In genomic region chr17:57406981-57407286, GRCh38 we compare ENCODE assay signal across 12 cellular contexts.
DNase-seq lines count a peak whose midpoint lies in the region; ATAC-seq and TF ChIP-seq lines count a peak whose summit lies in the region.
"Had no signal": no experiment of that assay in that cellular context is flagged by ENCODE, and none has a peak within 500 bp of the region (broad histone marks: within the 10 kb centered on the region; RNA-seq: fewer than 3 reads in every experiment).

No MANE protein-coding gene starts in this region.

- no peaks in the 10 kb centered on the region for H3K9me3 ChIP-seq in left ventricle myocardium inferior (replicated peaks)
- H3K9me3 ChIP-seq in mucosa of stomach (ENCODE audit: control insufficient read depth, low read length) = no peaks in the 10 kb centered on the region
- H3K9me3 ChIP-seq: BE2C, thoracic aorta had no signal

- ATAC-seq in GM21528 (IDR thresholded peaks at IDR 0.05; ENCODE audit: low FRiP score, unreplicated experiment) = no peak
- ATAC-seq in GM19035 (IDR thresholded peaks at IDR 0.05; ENCODE audit: unreplicated experiment) = no peak

- intact Hi-C loops in left ventricle myocardium inferior (cut with micrococcal nuclease) (no loop called here), cardiac septum (cut with DNase I) (no loop called here)

- peak overlapping the region; percentile 43 for H3K27ac ChIP-seq in left ventricle myocardium inferior (replicated peaks)

- no peaks in the 10 kb centered on the region for H3K36me3 ChIP-seq in left ventricle myocardium inferior
- no peaks in the 10 kb centered on the region for H3K36me3 ChIP-seq in mucosa of stomach (ENCODE audit: control insufficient read depth, insufficient read depth, low read length)
- H3K36me3 ChIP-seq: thoracic aorta had no signal

- DNase-seq in left ventricle myocardium inferior = no peak
- no peak for DNase-seq in cardiac septum (ENCODE audit: low spot score)
- peak; percentile 10 for DNase-seq in activated naive CD8-positive, alpha-beta T cell treated with anti-CD3 and anti-CD28 coated beads for 36 hours
- no peak for DNase-seq in type B pancreatic cell (ENCODE audit: extremely low spot score, unreplicated experiment)
- no peak for DNase-seq in NCI-H524 treated with DMSO at 0.1 percent for 48 hours (lab: John Stamatoyannopoulos, UW)
- DNase-seq: activated T-cell treated with anti-CD3 and anti-CD28 coated beads, Interleukin-2, amount 50 U/mL, for 4 hours; BE2C; T1000 had no signal

- no peaks in the 10 kb centered on the region for H3K9me3 Mint-ChIP-seq in activated naive CD8-positive, alpha-beta T cell treated with anti-CD3 and anti-CD28 coated beads for 36 hours
- H3K9me3 Mint-ChIP-seq in type B pancreatic cell = no peaks in the 10 kb centered on the region
- H3K9me3 Mint-ChIP-seq: activated T-cell treated with anti-CD3 and anti-CD28 coated beads, Interleukin-2, amount 50 U/mL, for 4 hours had no signal

- H3K27me3 Mint-ChIP-seq in activated naive CD8-positive, alpha-beta T cell treated with anti-CD3 and anti-CD28 coated beads for 36 hours = no peaks in the 10 kb centered on the region
- no peaks in the 10 kb centered on the region for H3K27me3 Mint-ChIP-seq in type B pancreatic cell

- H3K27ac Mint-ChIP-seq in activated naive CD8-positive, alpha-beta T cell treated with anti-CD3 and anti-CD28 coated beads for 36 hours = peak overlapping the region; percentile 38
- H3K27ac Mint-ChIP-seq in type B pancreatic cell = peak overlapping the region; percentile 87

- peak overlapping the region; percentile 1 for H3K4me3 Mint-ChIP-seq in activated naive CD8-positive, alpha-beta T cell treated with anti-CD3 and anti-CD28 coated beads for 36 hours
- peak overlapping the region; percentile 71 for H3K4me3 Mint-ChIP-seq in type B pancreatic cell
- H3K4me3 Mint-ChIP-seq: activated T-cell treated with anti-CD3 and anti-CD28 coated beads, Interleukin-2, amount 50 U/mL, for 4 hours had no signal

- no peak for TF ChIP-seq CTCF in left ventricle myocardium inferior (IDR thresholded peaks at IDR 0.05; ENCODE audit: borderline replicate concordance)
- TF ChIP-seq CTCF in type B pancreatic cell (conservative IDR thresholded peaks at IDR 0.05) = no peak

- peaks cover 60% of the 10 kb centered on the region for H3K4me1 ChIP-seq in left ventricle myocardium inferior
- peaks cover 40% of the 10 kb centered on the region for H3K4me1 ChIP-seq in mucosa of stomach (ENCODE audit: control insufficient read depth, insufficient read depth, low read length)
- H3K4me1 ChIP-seq: BE2C had no signal

- H3K4me1 Mint-ChIP-seq in activated naive CD8-positive, alpha-beta T cell treated with anti-CD3 and anti-CD28 coated beads for 36 hours = peaks cover 44% of the 10 kb centered on the region
- peaks cover 52% of the 10 kb centered on the region for H3K4me1 Mint-ChIP-seq in type B pancreatic cell (ENCODE audit: unreplicated experiment)

- peaks cover 10% of the 10 kb centered on the region for H3K36me3 Mint-ChIP-seq in activated naive CD8-positive, alpha-beta T cell treated with anti-CD3 and anti-CD28 coated beads for 36 hours
- H3K36me3 Mint-ChIP-seq in type B pancreatic cell = peaks cover 24% of the 10 kb centered on the region

- H3K4me3 ChIP-seq in left ventricle myocardium inferior (no peak overlapping the region), mucosa of stomach (ENCODE audit: low read length) (no peak overlapping the region)
- H3K4me3 ChIP-seq: thoracic aorta had no signal

- peak overlapping the region; percentile 27 for H3K9ac ChIP-seq in mucosa of stomach (ENCODE audit: low read length)

- H3K27me3 ChIP-seq in left ventricle myocardium inferior (ENCODE audit: low read depth) = no peaks in the 10 kb centered on the region
- no peaks in the 10 kb centered on the region for H3K27me3 ChIP-seq in mucosa of stomach (ENCODE audit: control insufficient read depth, insufficient read depth, low read length)
- H3K27me3 ChIP-seq: BE2C had no signal
